20 cellular contexts compared by ENCODE assay signal in the genomic region with DNA sequence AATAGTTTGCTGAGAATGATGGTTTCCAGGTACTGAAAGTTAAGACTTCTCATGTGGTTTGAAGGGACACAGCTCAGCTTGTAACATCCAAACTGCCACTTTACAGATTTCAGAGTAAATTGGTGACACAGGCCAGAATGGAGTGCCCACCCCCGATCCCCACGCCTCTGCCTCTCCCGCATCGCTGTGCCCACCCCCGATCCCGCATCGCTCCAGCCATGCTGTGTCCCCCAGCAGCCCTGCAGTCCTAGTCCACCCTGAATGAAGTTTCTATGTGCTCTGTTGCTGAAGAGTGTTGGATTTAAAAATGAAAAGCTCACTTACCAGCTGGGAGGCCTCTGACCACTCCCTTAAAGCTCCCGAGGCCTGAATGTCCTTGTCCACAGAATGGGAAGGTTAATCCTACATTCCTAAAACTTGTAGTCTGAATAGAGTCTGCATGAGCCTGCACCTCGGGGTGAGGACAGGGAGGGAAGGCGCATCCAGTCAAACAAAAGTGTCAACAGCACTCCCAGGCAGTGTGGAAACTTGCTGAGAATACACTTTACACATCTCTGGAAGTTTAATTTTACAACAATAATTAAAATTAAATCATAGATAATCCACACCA.
"Had no signal": no experiment of that assay in that cellular context is flagged by ENCODE, and none has a peak within 500 bp of the region (broad histone marks: within the 10 kb centered on the region; RNA-seq: fewer than 3 reads in every experiment).

No MANE protein-coding gene starts in this region.

- DNase-seq: activated CD4-positive, alpha-beta T cell treated with anti-CD3 and anti-CD28 coated beads, Interleukin-2, amount 50 U/mL, for 1 hour; activated gamma-delta T cell; activated T-cell treated with anti-CD3 and anti-CD28 coated beads, Interleukin-2, amount 50 U/mL, for 72 hours; endodermal cell; foreskin keratinocyte; left cardiac atrium; SK-N-SH; stimulated activated CD4-positive, alpha-beta T cell treated with anti-CD3 and anti-CD28 coated beads, Interleukin-15, amount 100 ng/mL, for 24 hours; stimulated activated CD4-positive, alpha-beta T cell treated with anti-CD3 and anti-CD28 coated beads, Interleukin-2, amount 100 ng/mL, for 48 hours; stomach; T-helper 9 cell; trophoblast cell had no signal

- H3K36me3 Mint-ChIP-seq: activated naive CD4-positive, alpha-beta T cell treated with anti-CD3 and anti-CD28 coated beads, Interleukin-2, amount 50 U/mL, for 24 hours had no signal

- H2AFZ ChIP-seq: hepatocyte had no signal

- H3K27me3 Mint-ChIP-seq: activated naive CD4-positive, alpha-beta T cell treated with anti-CD3 and anti-CD28 coated beads, Interleukin-2, amount 50 U/mL, for 24 hours had no signal

- H3K4me3 Mint-ChIP-seq: activated naive CD4-positive, alpha-beta T cell treated with anti-CD3 and anti-CD28 coated beads, Interleukin-2, amount 50 U/mL, for 24 hours; activated T-cell treated with anti-CD3 and anti-CD28 coated beads, Interleukin-2, amount 50 U/mL, for 72 hours; endodermal cell; nephron had no signal

- H3K9ac ChIP-seq: SK-N-SH had no signal

- H3K4me1 Mint-ChIP-seq: activated naive CD4-positive, alpha-beta T cell treated with anti-CD3 and anti-CD28 coated beads, Interleukin-2, amount 50 U/mL, for 24 hours had no signal

- ATAC-seq: activated T-cell treated with anti-CD3 and anti-CD28 coated beads, Interleukin-2, amount 50 U/mL, for 72 hours; foreskin keratinocyte; right cardiac atrium had no signal

- H3K4me3 ChIP-seq: dorsolateral prefrontal cortex, hepatocyte, lung, prostate gland, skin epidermis, stomach had no signal

- H3K36me3 ChIP-seq: prostate gland, stomach had no signal

- H3K4me1 ChIP-seq: foreskin keratinocyte had no signal

- H3K27me3 ChIP-seq: dorsolateral prefrontal cortex, foreskin keratinocyte, hepatocyte, stomach had no signal

- H3K9me3 ChIP-seq: prostate gland, SK-N-SH had no signal

- H3K27ac Mint-ChIP-seq: activated naive CD4-positive, alpha-beta T cell treated with anti-CD3 and anti-CD28 coated beads, Interleukin-2, amount 50 U/mL, for 24 hours; endodermal cell had no signal

- H3K27ac ChIP-seq: dorsolateral prefrontal cortex, foreskin keratinocyte, hepatocyte, prostate gland, stomach had no signal

- H3K79me2 ChIP-seq: hepatocyte had no signal

- H3K4me2 ChIP-seq: hepatocyte, SK-N-SH had no signal
